ENCODE assay signal across 8 cellular contexts in the genomic region with DNA sequence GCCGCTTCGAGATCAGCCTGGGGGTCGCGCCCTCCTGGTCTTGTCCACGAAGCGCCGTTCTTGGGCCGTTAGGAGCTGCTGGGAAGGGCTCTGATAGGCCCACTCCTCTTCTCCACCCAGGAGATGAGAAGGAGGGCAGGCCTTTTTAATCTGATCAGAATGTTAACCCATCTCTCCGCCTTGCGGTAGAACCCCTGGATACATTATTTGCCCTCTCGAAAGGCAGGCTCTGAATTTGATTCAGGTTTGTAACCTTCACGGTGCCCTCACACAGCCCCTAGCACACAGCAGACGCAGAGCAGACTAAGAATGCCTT. TPM values are rescaled to one million over a fixed set of nuclear protein-coding genes. Genes with fewer than 3 reads are reported as not detected.
DNase-seq lines count a peak whose midpoint lies in the region; ATAC-seq, FAIRE-seq and TF ChIP-seq lines count a peak whose summit lies in the region.

A gene (plus strand): TSS at position 43 of the 316 bp plus-strand sequence. CDS start 9,741 bp downstream, outside the sequence.

- H3K9ac ChIP-seq in SK-N-SH = peak within 1 kb of the TSS; percentile 77
- H3K9ac ChIP-seq in kidney (ENCODE audit: low read length in 2 of 2) = peak within 1 kb of the TSS; percentile 89 to 91

- peaks cover 0 to 8% of the 10 kb centered on the region in 2 experiments; a peak in 1 of 4 replicates for H3K4me1 ChIP-seq in SK-N-SH (ENCODE audit: control insufficient read depth in 1 of 2, insufficient read depth in 2 of 2, low read depth in 1 of 2, low read length in 1 of 2)
- peaks cover 0 to 7% of the 10 kb centered on the region in 2 donors for H3K4me1 ChIP-seq in ascending aorta
- peaks cover 0 to 3% of the 10 kb centered on the region in 2 donors for H3K4me1 ChIP-seq in kidney (ENCODE audit: control insufficient read depth in 1 of 2, insufficient read depth in 1 of 2, low read depth in 1 of 2, low read length in 2 of 2)
- no peaks in the 10 kb centered on the region for H3K4me1 ChIP-seq in testis

- peak within 1 kb of the TSS; percentile 85 for H3K4me2 ChIP-seq in SK-N-SH

- TF ChIP-seq RAD21 in SK-N-SH (IDR thresholded peaks at IDR 0.05; ENCODE audit: low read length) = no peak

- H2AFZ ChIP-seq in SK-N-SH (ENCODE audit: low read depth) = peak within 1 kb of the TSS; percentile 96

- intact Hi-C loops in ascending aorta (cut with DNase I) (loop anchor here (1.0 to 10.0 kb wide), 5 partner anchors 120 to 436 kb away; a partner anchor contains a TSS), kidney (cut with DNase I) (loop anchor here (10.0 kb wide), 2 partner anchors 360 to 440 kb away; no protein-coding TSS in a partner anchor), testis (cut with DNase I; ENCODE audit: low total_unique reads) (no loop called here)

- H3K9me3 ChIP-seq in SK-N-SH (no peaks in the 10 kb centered on the region), ascending aorta (no peaks in the 10 kb centered on the region), kidney (ENCODE audit: control insufficient read depth in 1 of 2, low read length in 2 of 2) (no peaks in the 10 kb centered on the region), testis (no peaks in the 10 kb centered on the region)

- no peak for TF ChIP-seq EP300 in SK-N-SH (IDR thresholded peaks at IDR 0.05; ENCODE audit: borderline replicate concordance in 1 of 2, low read depth in 1 of 2, low read length in 1 of 2)

- H3K27ac ChIP-seq in SK-N-SH (ENCODE audit: low read depth in 2 of 2, low read length in 1 of 2) (peak within 1 kb of the TSS; percentile 57 to 76), ascending aorta (peak within 1 kb of the TSS; percentile 79 to 83), kidney (ENCODE audit: low read depth in 2 of 2, low read length in 2 of 2) (peak within 1 kb of the TSS; percentile 88 to 92), testis (peak within 1 kb of the TSS; percentile 70 to 89)

- WGBS in SK-N-SH (ENCODE audit: low lambda C conversion rate) = 95% methylated on average over 13 of the region's 13 CpGs
- WGBS in testis, 2 donors = 21 to 32% methylated on average over 13 of the region's 13 CpGs

- H3K9me2 ChIP-seq in SK-N-SH = no peaks in the 10 kb centered on the region

- CTCF ChIA-PET in SK-N-SH (lab: Yijun Ruan, JAX) = interaction anchor here (0.6 to 2.2 kb wide), 60 partner anchors 9 to 961 kb away, joined by 3 to 37 read pairs (median 4); a partner anchor contains a TSS

- H3K4me3 ChIP-seq in SK-N-SH (ENCODE audit: low read depth in 2 of 2, low read length in 1 of 2) (peak within 1 kb of the TSS; percentile 53 to 64), ascending aorta (peak within 1 kb of the TSS; percentile 73 to 77), kidney (ENCODE audit: low read length in 2 of 2) (peak within 1 kb of the TSS; percentile 74 to 86), testis (peak within 1 kb of the TSS; percentile 61 to 65)

- no peaks in the 10 kb centered on the region for H4K20me1 ChIP-seq in SK-N-SH (ENCODE audit: insufficient read depth)

- no peak for FAIRE-seq in kidney (lab: Jason Lieb, UNC)

- H3K27me3 ChIP-seq in SK-N-SH (ENCODE audit: insufficient read depth) (no peaks in the 10 kb centered on the region), ascending aorta (no peaks in the 10 kb centered on the region), testis (no peaks in the 10 kb centered on the region)

- H3K36me3 ChIP-seq in SK-N-SH (replicated peaks in 1 of 2; ENCODE audit: control insufficient read depth in 1 of 2, insufficient read depth in 2 of 2, low read length in 1 of 2) (no peaks in the 10 kb centered on the region), ascending aorta (no peaks in the 10 kb centered on the region), kidney (ENCODE audit: control insufficient read depth in 1 of 2, insufficient read depth in 2 of 2, low read length in 2 of 2) (no peaks in the 10 kb centered on the region), testis (ENCODE audit: low read depth, missing control alignments) (no peaks in the 10 kb centered on the region)

- no peak for DNase-seq in SK-N-SH
- no peak for DNase-seq in ascending aorta (ENCODE audit: low spot score in 2 of 2)
- no peak for DNase-seq in kidney
- DNase-seq in testis = no peak
- no peak for DNase-seq in NCI-H446 (lab: John Stamatoyannopoulos, UW)
- no peak for DNase-seq in DMS 273 treated with DMSO at 0.1 percent for 48 hours (lab: John Stamatoyannopoulos, UW)

- POLR2A ChIA-PET in SK-N-SH (lab: Yijun Ruan, JAX) = no interaction called here

- no peaks in the 10 kb centered on the region for H3K79me2 ChIP-seq in SK-N-SH (ENCODE audit: insufficient read depth)

- TF ChIP-seq POLR2A in testis (IDR thresholded peaks at IDR 0.05) = no peak

- no peak for TF ChIP-seq CTCF in SK-N-SH (IDR thresholded peaks at IDR 0.05)
- no peak for TF ChIP-seq CTCF in ascending aorta (IDR thresholded peaks at IDR 0.05)
- no peak for TF ChIP-seq CTCF in kidney (IDR thresholded peaks at IDR 0.05; ENCODE audit: borderline replicate concordance, extremely low read depth, insufficient read depth)
- no peak for TF ChIP-seq CTCF in testis (IDR thresholded peaks at IDR 0.05)

- ATAC-seq in SK-N-SH treated with all-trans-retinoic acid at 6 μM for 48 hours = no peak
- ATAC-seq in HG03025 (IDR thresholded peaks at IDR 0.05; ENCODE audit: low FRiP score, unreplicated experiment) = no peak

- no peaks in the 10 kb centered on the region for H3F3A ChIP-seq in SK-N-SH (replicated peaks; ENCODE audit: insufficient read depth)

TF ChIP-seq in SK-N-SH, 30 proteins besides CTCF, POLR2A, EP300 and RAD21:
- TF ChIP-seq EZH2phosphoT487 (IDR thresholded peaks at IDR 0.05; ENCODE audit: borderline replicate concordance, low read depth) (no peak), TAF1 (IDR thresholded peaks at IDR 0.05; ENCODE audit: borderline replicate concordance, low read depth, low read length) (no peak), CHD2 (IDR thresholded peaks at IDR 0.05; ENCODE audit: low read length, partially characterized antibody) (no peak)

TF ChIP-seq in SK-N-SH treated with all-trans-retinoic acid at 6 μM for 48 hours, 23 proteins besides CTCF, POLR2A, EP300 and RAD21:
- TF ChIP-seq SNAI2 (CRISPR knock-in tag; IDR thresholded peaks at IDR 0.05) (no peak), ARNTL (CRISPR knock-in tag; IDR thresholded peaks at IDR 0.05; ENCODE audit: borderline replicate concordance, low read depth) (no peak), ESRRG (CRISPR knock-in tag; IDR thresholded peaks at IDR 0.05) (no peak)

RNA-seq across cellular contexts. Expression of the gene that starts here (rescaled TPM):
- not detected in 2 replicates for polyA plus RNA-seq in SK-N-SH (2012; rRNA removed)
- not detected in 2 replicates for polyA plus RNA-seq in SK-N-SH (2012; cell fraction: cytosol; rRNA removed)
- polyA plus RNA-seq in SK-N-SH (2012; cell fraction: nucleus; rRNA removed) = not detected in 2 replicates
- not detected for total RNA-seq in ascending aorta
- total RNA-seq in kidney = not detected
- not detected for polyA plus RNA-seq in kidney (ENCODE audit: insufficient read depth, low read depth, low replicate concordance)
- 10 to 100 TPM; 10.2 to 22.6 TPM for total RNA-seq in testis
- polyA plus RNA-seq in testis (ENCODE audit: insufficient read depth, low read depth, low replicate concordance) = 29.6 TPM

Comparison
In these comparisons a context has a peak if more than half of its experiments do, and no peak if none do; other contexts are left out.
1. RNA of the gene that starts here (total RNA-seq): 10.2 to 22.6 TPM in testis; not detected in kidney (single experiment) and not detected in ascending aorta (single experiment); every median in the first group is over 10 times any median in the second.
2. RNA of the gene that starts here (polyA plus RNA-seq): 29.6 TPM in testis (single experiment); not detected in SK-N-SH and not detected in kidney (single experiment); every median in the first group is over 10 times any median in the second.
3. Peak in every context shown above with its lines, with median percentiles within 50 percentile points of each other: H3K27ac ChIP-seq and H3K4me3 ChIP-seq.